8 cellular contexts compared by ENCODE assay signal in genomic region chr12:57280234-57281062, GRCh38. TPM values are rescaled to one million over a fixed set of nuclear protein-coding genes. Genes with fewer than 3 reads are reported as not detected.
DNase-seq lines count a peak whose midpoint lies in the region; ATAC-seq, FAIRE-seq and TF ChIP-seq lines count a peak whose summit lies in the region.

No MANE protein-coding gene starts in this region.

- no peaks in the 10 kb centered on the region for H3K27me3 ChIP-seq in BE2C
- H3K27me3 ChIP-seq in SU-DHL-6 (ENCODE audit: low read length) = no peaks in the 10 kb centered on the region
- H3K27me3 ChIP-seq in adrenal gland = no peaks in the 10 kb centered on the region
- H3K27me3 ChIP-seq in HepG2 (ENCODE audit: control insufficient read depth in 1 of 2, insufficient read depth in 2 of 2, low read length in 2 of 2) = no peaks in the 10 kb centered on the region

- DNase-seq in BE2C (peak; percentile 75), adrenal gland (peak; percentile 48 to 87 (median 76)), HepG2 (ENCODE audit: low spot score) (peak; percentile 84), sciatic nerve (ENCODE audit: low spot score) (no peak)
- peak; percentile 34 for DNase-seq in stimulated activated CD8-positive, alpha-beta memory T cell treated with anti-CD3 and anti-CD28 coated beads, Interleukin-15, amount 100 ng/mL, for 1 hour (ENCODE audit: low read depth)

- TF ChIP-seq RAD21 in HepG2 (CRISPR knock-in tag; IDR thresholded peaks at IDR 0.05) = no peak

- no TSS peak for BruUV-seq in HepG2 (replicated peaks; lab: Mats Ljungman, UMichigan)

- no peaks in the 10 kb centered on the region for H3F3A ChIP-seq in SU-DHL-6 (ENCODE audit: insufficient read depth)

- peak; percentile 46 for TF ChIP-seq POLR2A in GM19099 (IDR thresholded peaks at IDR 0.05; ENCODE audit: extremely low read depth, insufficient read length, low read depth)
- TF ChIP-seq POLR2A in adrenal gland (IDR thresholded peaks at IDR 0.05) = peak in 1 of 2 donors; percentile 43
- no peak for TF ChIP-seq POLR2A in HepG2 (IDR thresholded peaks at IDR 0.05; ENCODE audit: insufficient read depth in 1 of 2, low read depth in 2 of 2, low read length in 2 of 2)

- intact Hi-C loops in adrenal gland (cut with DNase I) = no loop called here
- intact Hi-C loops in HepG2 (cut with micrococcal nuclease; ENCODE audit: unreplicated experiment) = no loop called here
- intact Hi-C loops in sciatic nerve (cut with DNase I) = no loop called here

- peak overlapping the region; percentile 39 for H3K4me2 ChIP-seq in SU-DHL-6 (ENCODE audit: low read depth, low read length, poor library complexity, severe bottlenecking)
- H3K4me2 ChIP-seq in HepG2 (ENCODE audit: low read depth, low read length) = peak overlapping the region; percentile 52

- POLR2A ChIA-PET in HepG2 (lab: Yijun Ruan, JAX) = interaction anchor here (0.8 to 1.2 kb wide), 2 partner anchors 50 to 175 kb away, joined by 3 to 4 read pairs; partner anchors contain the start of gene INHBE

- in situ Hi-C loops in HepG2 (cut with HindIII; ENCODE audit: extremely low pct_ligation_motif_present, low pct_unique_long_range_greater_than_20kb) = no loop called here

- WGBS in adrenal gland, 4 donors = 60 to 67% (median 62%) methylated on average over 9 of the region's 9 CpGs
- WGBS in HepG2 (ENCODE audit: low lambda C conversion rate) = 71% methylated on average over 9 of the region's 9 CpGs

- H3K9ac ChIP-seq in SU-DHL-6 (ENCODE audit: low read length) (peak overlapping the region; percentile 30), HepG2 (ENCODE audit: insufficient read depth, low read depth, low read length) (0 out of 2 replicates have a peak overlapping the region, but pooled peaks have one; percentile 35)

- H4K20me1 ChIP-seq in SU-DHL-6 (ENCODE audit: low read depth, low read length) = no peaks in the 10 kb centered on the region
- no peaks in the 10 kb centered on the region for H4K20me1 ChIP-seq in HepG2 (ENCODE audit: insufficient read depth, low read length)

- H3K79me2 ChIP-seq in SU-DHL-6 (ENCODE audit: insufficient read depth, low read length) = no peaks in the 10 kb centered on the region
- no peaks in the 10 kb centered on the region for H3K79me2 ChIP-seq in HepG2 (ENCODE audit: insufficient read depth, low read length)

- CTCF ChIA-PET in HepG2 (lab: Yijun Ruan, JAX; ENCODE audit: low intra/inter-chr PET ratio, low total read pairs) = no interaction called here

- ATAC-seq in HG03354 (IDR thresholded peaks at IDR 0.05; ENCODE audit: poor library complexity, severe bottlenecking, unreplicated experiment) (peak; percentile 95), HepG2 (peak; percentile 95), sciatic nerve (no peak)

- FAIRE-seq in HepG2 (lab: Jason Lieb, UNC) = peak; percentile 64

- H3K9me3 ChIP-seq in BE2C (no peaks in the 10 kb centered on the region), SU-DHL-6 (ENCODE audit: insufficient read depth, low read length) (no peaks in the 10 kb centered on the region), adrenal gland (replicated peaks in 1 of 3) (no peaks in the 10 kb centered on the region), HepG2 (ENCODE audit: low read length) (no peaks in the 10 kb centered on the region)

- no peak overlapping the region for H2AFZ ChIP-seq in SU-DHL-6 (ENCODE audit: low read depth, low read length, severe bottlenecking)
- no peak overlapping the region for H2AFZ ChIP-seq in HepG2 (ENCODE audit: low read length)

- H3K36me3 ChIP-seq in BE2C (peaks cover 8% of the 10 kb centered on the region; the same call in 1 of the 2 replicates), SU-DHL-6 (ENCODE audit: low read length) (0 out of 2 replicates have a peak, but pooled peaks cover 4% of the 10 kb centered on the region), adrenal gland (replicated peaks in 1 of 2) (peaks cover 0 to 43% of the 10 kb centered on the region in 2 donors), HepG2 (replicated peaks in 1 of 2; ENCODE audit: control insufficient read depth in 1 of 2, insufficient read depth in 2 of 2, low read length in 2 of 2) (peaks cover 5 to 35% of the 10 kb centered on the region in 2 experiments; a peak in 4 of 5 replicates)

- no peaks in the 10 kb centered on the region for H3K9me2 ChIP-seq in SU-DHL-6 (replicated peaks; ENCODE audit: insufficient read depth, low read length)

- H3K4me1 ChIP-seq in BE2C = peaks cover 14% of the 10 kb centered on the region
- H3K4me1 ChIP-seq in adrenal gland (replicated peaks in 1 of 2) = peaks cover 9 to 14% of the 10 kb centered on the region in 2 donors
- peaks cover 22% of the 10 kb centered on the region for H3K4me1 ChIP-seq in HepG2 (ENCODE audit: insufficient read depth, low read length)

- H3K27ac ChIP-seq in SU-DHL-6 (ENCODE audit: low read depth, low read length) (peak overlapping the region; percentile 60), adrenal gland (peak overlapping the region in 4 of 5 donors; percentile 26 to 72 (median 56)), HepG2 (ENCODE audit: extremely low read length, insufficient read depth, low read length) (peak overlapping the region; percentile 40)

- TF ChIP-seq CTCF in BE2C (IDR thresholded peaks at IDR 0.05; ENCODE audit: low read depth, low read length) = no peak
- no peak for TF ChIP-seq CTCF in SU-DHL-6 (IDR thresholded peaks at IDR 0.05; ENCODE audit: insufficient read depth, low read length, poor library complexity, severe bottlenecking)
- TF ChIP-seq CTCF in adrenal gland (IDR thresholded peaks at IDR 0.05) = no peak
- no peak for TF ChIP-seq CTCF in HepG2 (CRISPR knock-in tag; IDR thresholded peaks at IDR 0.05)

- TF ChIP-seq EP300 in HepG2 (IDR thresholded peaks at IDR 0.05; ENCODE audit: low read depth in 2 of 2, low read length in 2 of 2) = peak in 1 of 2 experiments; percentile 45; a peak in 1 of 4 replicates
- TF ChIP-seq EP300 in HepG2 (CRISPR knock-in tag; IDR thresholded peaks at IDR 0.05; ENCODE audit: borderline replicate concordance) = no peak

- peak overlapping the region; percentile 7; the same call in 1 of the 2 replicates for H3K4me3 ChIP-seq in BE2C (ENCODE audit: low read depth, low read length)
- H3K4me3 ChIP-seq in SU-DHL-6 (ENCODE audit: insufficient read depth, low read length, poor library complexity, severe bottlenecking) = no peak overlapping the region
- H3K4me3 ChIP-seq in adrenal gland = no peak overlapping the region
- no peak overlapping the region for H3K4me3 ChIP-seq in HepG2 (replicated peaks in 1 of 3; ENCODE audit: insufficient read depth in 1 of 3, low read depth in 2 of 3, low read length in 3 of 3)

RNA-seq across cellular contexts. Expression of gene STAC3, which starts 29.5 kb away (rescaled TPM):
- polyA plus RNA-seq in BE2C (2012; ENCODE audit: insufficient read depth, insufficient read length, low read depth) = 7.5 TPM
- total RNA-seq in adrenal gland (1 to 10 TPM in 7 of 8 donors, under 1 TPM in 1; 0.30 to 4.1 (median 2.5) TPM), HepG2 (2016; rRNA removed; fragmentation: Illumina TruSeq; extraction: Trizol) (0.14 and 0.18 TPM in 2 replicates), sciatic nerve (1.9 TPM)
- polyA plus RNA-seq in adrenal gland (10 to 100 TPM in 1 of 3 donors, 1 to 10 TPM in 2; 2.0 to 10.5 (median 4.5) TPM), HepG2 (2011; rRNA removed) (0.22 and 0.27 TPM in 2 replicates)
- total RNA-seq in HepG2 (2016; cell fraction: cytosol; rRNA removed; fragmentation: Illumina TruSeq; extraction: Trizol; ENCODE audit: low read depth) = not detected in 2 replicates
- total RNA-seq in HepG2 (2016; cell fraction: insoluble cytoplasmic fraction; rRNA removed; fragmentation: Illumina TruSeq; extraction: Trizol) = 0.25 and 0.26 TPM in 2 replicates
- total RNA-seq in HepG2 (2016; cell fraction: membrane; rRNA removed; fragmentation: Illumina TruSeq; extraction: Trizol) = not detected in 2 replicates
- 0.34 and 0.62 TPM in 2 replicates for total RNA-seq in HepG2 (2016; cell fraction: nucleus; rRNA removed; fragmentation: Illumina TruSeq; extraction: Trizol)
- polyA plus RNA-seq in HepG2 (2011; cell fraction: cytosol; rRNA removed) = 0.05 and 0.17 TPM in 2 replicates
- polyA plus RNA-seq in HepG2 (2011; cell fraction: nucleus; rRNA removed) = 1.3 TPM in 2 replicates
- 0.34 and 0.49 TPM in 2 replicates for polyA plus RNA-seq in HepG2 (2012)
- polyA plus RNA-seq in HepG2 (2016; cell fraction: cytosol; fragmentation: Illumina TruSeq; extraction: Trizol; ENCODE audit: low read depth) = 0.12 TPM in 1 of 2 replicates, not detected in the other
- polyA plus RNA-seq in HepG2 (2016; cell fraction: insoluble cytoplasmic fraction; fragmentation: Illumina TruSeq; extraction: Trizol; ENCODE audit: low read depth) = 0.19 and 0.38 TPM in 2 replicates
- polyA plus RNA-seq in HepG2 (2016; cell fraction: membrane; fragmentation: Illumina TruSeq; extraction: Trizol; ENCODE audit: low read depth) = 0.18 TPM in 1 of 2 replicates, not detected in the other
- polyA plus RNA-seq in HepG2 (2016; cell fraction: nucleus; fragmentation: Illumina TruSeq; extraction: Trizol; ENCODE audit: insufficient read depth, low read depth) = 1.4 and 2.4 TPM in 2 replicates
- 0.54 TPM in 1 of 2 replicates, not detected in the other for polyA minus RNA-seq in HepG2 (2011; rRNA and poly(A)+ RNA removed; ENCODE audit: low replicate concordance)
- not detected in 2 replicates for polyA minus RNA-seq in HepG2 (2011; cell fraction: cytosol; rRNA and poly(A)+ RNA removed)
- 0.99 and 1.3 TPM in 2 replicates for polyA minus RNA-seq in HepG2 (2011; cell fraction: nucleus; rRNA and poly(A)+ RNA removed)

RNA-seq across cellular contexts. Expression of gene SHMT2, which starts 50.9 kb away (rescaled TPM):
- 1,102 TPM for polyA plus RNA-seq in BE2C (2012; ENCODE audit: insufficient read depth, insufficient read length, low read depth)
- total RNA-seq in adrenal gland (10 to 100 TPM; 57.0 to 94.7 (median 71.8) TPM), HepG2 (2016; rRNA removed; fragmentation: Illumina TruSeq; extraction: Trizol) (181 and 184 TPM in 2 replicates), sciatic nerve (41.9 TPM)
- polyA plus RNA-seq in adrenal gland (10 to 100 TPM; 25.2 to 43.0 (median 29.0) TPM), HepG2 (2011; rRNA removed) (393 and 420 TPM in 2 replicates)
- 34.5 and 40.7 TPM in 2 replicates for total RNA-seq in HepG2 (2016; cell fraction: cytosol; rRNA removed; fragmentation: Illumina TruSeq; extraction: Trizol; ENCODE audit: low read depth)
- 185 and 193 TPM in 2 replicates for total RNA-seq in HepG2 (2016; cell fraction: insoluble cytoplasmic fraction; rRNA removed; fragmentation: Illumina TruSeq; extraction: Trizol)
- total RNA-seq in HepG2 (2016; cell fraction: membrane; rRNA removed; fragmentation: Illumina TruSeq; extraction: Trizol) = 86.2 and 91.5 TPM in 2 replicates
- total RNA-seq in HepG2 (2016; cell fraction: nucleus; rRNA removed; fragmentation: Illumina TruSeq; extraction: Trizol) = 87.0 and 104 TPM in 2 replicates
- 388 and 543 TPM in 2 replicates for polyA plus RNA-seq in HepG2 (2011; cell fraction: cytosol; rRNA removed)
- 527 and 559 TPM in 2 replicates for polyA plus RNA-seq in HepG2 (2011; cell fraction: nucleus; rRNA removed)
- 193 and 317 TPM in 2 replicates for polyA plus RNA-seq in HepG2 (2012)
- polyA plus RNA-seq in HepG2 (2016; cell fraction: cytosol; fragmentation: Illumina TruSeq; extraction: Trizol; ENCODE audit: low read depth) = 47.3 and 51.9 TPM in 2 replicates
- polyA plus RNA-seq in HepG2 (2016; cell fraction: insoluble cytoplasmic fraction; fragmentation: Illumina TruSeq; extraction: Trizol; ENCODE audit: low read depth) = 228 and 257 TPM in 2 replicates
- polyA plus RNA-seq in HepG2 (2016; cell fraction: membrane; fragmentation: Illumina TruSeq; extraction: Trizol; ENCODE audit: low read depth) = 85.7 and 97.2 TPM in 2 replicates
- polyA plus RNA-seq in HepG2 (2016; cell fraction: nucleus; fragmentation: Illumina TruSeq; extraction: Trizol; ENCODE audit: insufficient read depth, low read depth) = 161 and 174 TPM in 2 replicates
- polyA minus RNA-seq in HepG2 (2011; rRNA and poly(A)+ RNA removed; ENCODE audit: low replicate concordance) = 452 and 685 TPM in 2 replicates
- polyA minus RNA-seq in HepG2 (2011; cell fraction: cytosol; rRNA and poly(A)+ RNA removed) = 216 and 224 TPM in 2 replicates
- 130 and 151 TPM in 2 replicates for polyA minus RNA-seq in HepG2 (2011; cell fraction: nucleus; rRNA and poly(A)+ RNA removed)
